In the genomic region with DNA sequence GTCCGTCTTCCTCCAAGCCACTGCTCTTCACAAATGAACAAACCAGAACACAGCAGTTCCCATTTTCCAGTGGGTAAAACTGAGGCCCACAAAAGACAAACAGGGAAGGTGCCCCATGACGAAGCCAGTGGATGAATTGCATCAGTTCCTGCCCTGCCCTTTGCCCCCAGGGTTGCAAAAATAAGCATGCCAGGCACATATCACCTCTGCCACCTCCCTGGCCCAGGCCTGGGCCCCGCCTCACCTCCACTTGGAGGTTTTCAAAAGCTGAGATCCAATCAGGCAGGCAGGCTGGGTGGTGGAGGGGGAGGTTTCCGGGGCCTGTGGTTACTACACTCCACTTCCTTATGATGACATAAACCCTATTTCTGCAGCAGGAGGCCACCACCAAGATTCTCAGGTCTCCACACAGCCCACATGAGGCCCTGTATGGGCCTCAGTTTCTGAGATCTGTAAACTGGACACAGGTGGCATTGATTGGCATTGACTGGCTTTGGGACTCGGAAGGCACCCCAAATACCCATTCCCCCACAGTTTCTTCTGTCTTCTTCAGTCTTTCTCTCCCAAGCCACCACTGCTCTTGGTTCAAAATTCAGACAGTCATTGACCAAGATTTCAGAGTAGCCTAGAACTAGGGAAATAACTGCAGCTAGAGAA, we compare ENCODE assay signal across 8 cellular contexts. TPM values are rescaled to one million over a fixed set of nuclear protein-coding genes. Genes with fewer than 3 reads are reported as not detected.
DNase-seq lines count a peak whose midpoint lies in the region; ATAC-seq and TF ChIP-seq lines count a peak whose summit lies in the region.

No MANE protein-coding gene starts in this region.

- TF ChIP-seq RAD21 in liver (IDR thresholded peaks at IDR 0.05), result no peak

- peak; percentile 85 for ATAC-seq in CD4-positive, CD25-positive, alpha-beta regulatory T cell (ENCODE audit: low read depth in 2 of 2)
- ATAC-seq in GM19467 (IDR thresholded peaks at IDR 0.05; ENCODE audit: unreplicated experiment) (peak; percentile 59), HG03571 (IDR thresholded peaks at IDR 0.05; ENCODE audit: unreplicated experiment) (peak; percentile 74)

- DNase-seq in CD4-positive, CD25-positive, alpha-beta regulatory T cell, result peak; percentile 81 to 98 (median 90)
- peak; percentile 84 for DNase-seq in T follicular helper cell (ENCODE audit: low read depth)
- peak; percentile 88 for DNase-seq in activated naive CD8-positive, alpha-beta T cell treated with anti-CD3 and anti-CD28 coated beads for 36 hours
- peak; percentile 69 to 75 for DNase-seq in stimulated activated CD8-positive, alpha-beta memory T cell treated with anti-CD3 and anti-CD28 coated beads, Interleukin-7, amount 100 ng/mL, for 1 hour (ENCODE audit: low read depth in 2 of 2)
- no peak for DNase-seq in cerebellar nuclear complex (lab: John Stamatoyannopoulos, UW)

- no peaks in the 10 kb centered on the region for H3K36me3 ChIP-seq in CD4-positive, CD25-positive, alpha-beta regulatory T cell (ENCODE audit: control insufficient read depth, insufficient read depth, low read length)
- H3K36me3 ChIP-seq in liver (ENCODE audit: control insufficient read depth in 4 of 4, insufficient read depth in 3 of 4, low read depth in 1 of 4, low read length in 3 of 4), result no peaks in the 10 kb centered on the region

- 55% methylated on average over 5 of the region's 5 CpGs for WGBS in liver

- peak overlapping the region; percentile 87 for H3K27ac ChIP-seq in CD4-positive, CD25-positive, alpha-beta regulatory T cell (ENCODE audit: insufficient read depth, low read length, poor library complexity, severe bottlenecking)
- H3K27ac ChIP-seq in liver (ENCODE audit: low read depth in 1 of 2, low read length in 2 of 2), result peak overlapping the region; percentile 39 to 58

- H3K27me3 Mint-ChIP-seq in CD4-positive, CD25-positive, alpha-beta regulatory T cell, result peaks cover 4% of the 10 kb centered on the region
- H3K27me3 Mint-ChIP-seq in activated naive CD8-positive, alpha-beta T cell treated with anti-CD3 and anti-CD28 coated beads for 36 hours, result no peaks in the 10 kb centered on the region

- no peaks in the 10 kb centered on the region for H3K9me3 Mint-ChIP-seq in CD4-positive, CD25-positive, alpha-beta regulatory T cell
- H3K9me3 Mint-ChIP-seq in activated naive CD8-positive, alpha-beta T cell treated with anti-CD3 and anti-CD28 coated beads for 36 hours, result no peaks in the 10 kb centered on the region

- H3K4me1 ChIP-seq in CD4-positive, CD25-positive, alpha-beta regulatory T cell (ENCODE audit: control insufficient read depth, insufficient read depth, low read length, poor library complexity, severe bottlenecking), result peaks cover 92% of the 10 kb centered on the region
- peaks cover 4 to 19% (median 10%) of the 10 kb centered on the region in 4 donors for H3K4me1 ChIP-seq in liver (ENCODE audit: control insufficient read depth in 4 of 4, insufficient read depth in 4 of 4, low read length in 3 of 4)

- H3K4me3 ChIP-seq in CD4-positive, CD25-positive, alpha-beta regulatory T cell (ENCODE audit: low read depth, low read length), result peak overlapping the region; percentile 62
- no peak overlapping the region for H3K4me3 ChIP-seq in liver (ENCODE audit: low read depth in 1 of 3, low read length in 3 of 3)

- peak overlapping the region; percentile 92 to 99 (median 99) for H3K27ac Mint-ChIP-seq in CD4-positive, CD25-positive, alpha-beta regulatory T cell
- peak overlapping the region; percentile 100 for H3K27ac Mint-ChIP-seq in activated naive CD8-positive, alpha-beta T cell treated with anti-CD3 and anti-CD28 coated beads for 36 hours

- peaks cover 10% of the 10 kb centered on the region for H3K36me3 Mint-ChIP-seq in CD4-positive, CD25-positive, alpha-beta regulatory T cell
- H3K36me3 Mint-ChIP-seq in activated naive CD8-positive, alpha-beta T cell treated with anti-CD3 and anti-CD28 coated beads for 36 hours, result peaks cover 25% of the 10 kb centered on the region

- peak overlapping the region; percentile 92 to 99 (median 98) for H3K4me3 Mint-ChIP-seq in CD4-positive, CD25-positive, alpha-beta regulatory T cell
- peak overlapping the region; percentile 98 for H3K4me3 Mint-ChIP-seq in activated naive CD8-positive, alpha-beta T cell treated with anti-CD3 and anti-CD28 coated beads for 36 hours

- peaks cover 14 to 90% (median 58%) of the 10 kb centered on the region in 4 donors for H3K4me1 Mint-ChIP-seq in CD4-positive, CD25-positive, alpha-beta regulatory T cell
- peaks cover 77% of the 10 kb centered on the region for H3K4me1 Mint-ChIP-seq in activated naive CD8-positive, alpha-beta T cell treated with anti-CD3 and anti-CD28 coated beads for 36 hours

- no peak for TF ChIP-seq CTCF in liver (IDR thresholded peaks at IDR 0.05; ENCODE audit: low read depth, low read length, missing input control)

- H3K27me3 ChIP-seq in CD4-positive, CD25-positive, alpha-beta regulatory T cell (ENCODE audit: control insufficient read depth, insufficient read depth, low read length), result no peaks in the 10 kb centered on the region
- no peaks in the 10 kb centered on the region for H3K27me3 ChIP-seq in liver (ENCODE audit: control insufficient read depth in 4 of 4, insufficient read depth in 4 of 4, low read length in 3 of 4)

- peak overlapping the region in 1 of 2 donors; percentile 29 for H3K9ac ChIP-seq in liver (ENCODE audit: low read depth in 1 of 2, low read length in 2 of 2)

- no peaks in the 10 kb centered on the region for H3K9me3 ChIP-seq in CD4-positive, CD25-positive, alpha-beta regulatory T cell (ENCODE audit: control insufficient read depth in 2 of 2, low read length in 2 of 2)
- no peaks in the 10 kb centered on the region for H3K9me3 ChIP-seq in liver (ENCODE audit: control insufficient read depth in 4 of 4, low read length in 3 of 4)

TF ChIP-seq in liver, 16 proteins besides CTCF, POLR2A, EP300 and RAD21 (continues in another document):
- TF ChIP-seq HNF4G (IDR thresholded peaks at IDR 0.05) (peak; percentile 85), FOXA1 (IDR thresholded peaks at IDR 0.05) (no peak), HNF4A (conservative IDR thresholded peaks at IDR 0.05) (peak; percentile 92 to 96), YY1 (IDR thresholded peaks at IDR 0.05) (peak; percentile 33), SP1 (IDR thresholded peaks at IDR 0.05) (peak; percentile 80), FOXA2 (IDR thresholded peaks at IDR 0.05) (no peak), TAF1 (conservative IDR thresholded peaks at IDR 0.05) (no peak), GABPA (IDR thresholded peaks at IDR 0.05 in 1 of 2, conservative IDR thresholded peaks at IDR 0.05 in 1 of 2) (peak in 1 of 2 donors; percentile 23), NR2F2 (IDR thresholded peaks at IDR 0.05) (peak; percentile 50), RXRA (IDR thresholded peaks at IDR 0.05) (peak; percentile 56 to 75), EGR1 (IDR thresholded peaks at IDR 0.05; ENCODE audit: low read depth in 2 of 2) (no peak)
- TF ChIP-seq, protein P1, sequence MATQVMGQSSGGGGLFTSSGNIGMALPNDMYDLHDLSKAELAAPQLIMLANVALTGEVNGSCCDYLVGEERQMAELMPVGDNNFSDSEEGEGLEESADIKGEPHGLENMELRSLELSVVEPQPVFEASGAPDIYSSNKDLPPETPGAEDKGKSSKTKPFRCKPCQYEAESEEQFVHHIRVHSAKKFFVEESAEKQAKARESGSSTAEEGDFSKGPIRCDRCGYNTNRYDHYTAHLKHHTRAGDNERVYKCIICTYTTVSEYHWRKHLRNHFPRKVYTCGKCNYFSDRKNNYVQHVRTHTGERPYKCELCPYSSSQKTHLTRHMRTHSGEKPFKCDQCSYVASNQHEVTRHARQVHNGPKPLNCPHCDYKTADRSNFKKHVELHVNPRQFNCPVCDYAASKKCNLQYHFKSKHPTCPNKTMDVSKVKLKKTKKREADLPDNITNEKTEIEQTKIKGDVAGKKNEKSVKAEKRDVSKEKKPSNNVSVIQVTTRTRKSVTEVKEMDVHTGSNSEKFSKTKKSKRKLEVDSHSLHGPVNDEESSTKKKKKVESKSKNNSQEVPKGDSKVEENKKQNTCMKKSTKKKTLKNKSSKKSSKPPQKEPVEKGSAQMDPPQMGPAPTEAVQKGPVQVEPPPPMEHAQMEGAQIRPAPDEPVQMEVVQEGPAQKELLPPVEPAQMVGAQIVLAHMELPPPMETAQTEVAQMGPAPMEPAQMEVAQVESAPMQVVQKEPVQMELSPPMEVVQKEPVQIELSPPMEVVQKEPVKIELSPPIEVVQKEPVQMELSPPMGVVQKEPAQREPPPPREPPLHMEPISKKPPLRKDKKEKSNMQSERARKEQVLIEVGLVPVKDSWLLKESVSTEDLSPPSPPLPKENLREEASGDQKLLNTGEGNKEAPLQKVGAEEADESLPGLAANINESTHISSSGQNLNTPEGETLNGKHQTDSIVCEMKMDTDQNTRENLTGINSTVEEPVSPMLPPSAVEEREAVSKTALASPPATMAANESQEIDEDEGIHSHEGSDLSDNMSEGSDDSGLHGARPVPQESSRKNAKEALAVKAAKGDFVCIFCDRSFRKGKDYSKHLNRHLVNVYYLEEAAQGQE (IDR thresholded peaks at IDR 0.05), result peak; percentile 40
- TF ChIP-seq, protein P2, sequence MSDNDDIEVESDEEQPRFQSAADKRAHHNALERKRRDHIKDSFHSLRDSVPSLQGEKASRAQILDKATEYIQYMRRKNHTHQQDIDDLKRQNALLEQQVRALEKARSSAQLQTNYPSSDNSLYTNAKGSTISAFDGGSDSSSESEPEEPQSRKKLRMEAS (IDR thresholded peaks at IDR 0.05), result peak; percentile 40
- TF ChIP-seq, protein P3, sequence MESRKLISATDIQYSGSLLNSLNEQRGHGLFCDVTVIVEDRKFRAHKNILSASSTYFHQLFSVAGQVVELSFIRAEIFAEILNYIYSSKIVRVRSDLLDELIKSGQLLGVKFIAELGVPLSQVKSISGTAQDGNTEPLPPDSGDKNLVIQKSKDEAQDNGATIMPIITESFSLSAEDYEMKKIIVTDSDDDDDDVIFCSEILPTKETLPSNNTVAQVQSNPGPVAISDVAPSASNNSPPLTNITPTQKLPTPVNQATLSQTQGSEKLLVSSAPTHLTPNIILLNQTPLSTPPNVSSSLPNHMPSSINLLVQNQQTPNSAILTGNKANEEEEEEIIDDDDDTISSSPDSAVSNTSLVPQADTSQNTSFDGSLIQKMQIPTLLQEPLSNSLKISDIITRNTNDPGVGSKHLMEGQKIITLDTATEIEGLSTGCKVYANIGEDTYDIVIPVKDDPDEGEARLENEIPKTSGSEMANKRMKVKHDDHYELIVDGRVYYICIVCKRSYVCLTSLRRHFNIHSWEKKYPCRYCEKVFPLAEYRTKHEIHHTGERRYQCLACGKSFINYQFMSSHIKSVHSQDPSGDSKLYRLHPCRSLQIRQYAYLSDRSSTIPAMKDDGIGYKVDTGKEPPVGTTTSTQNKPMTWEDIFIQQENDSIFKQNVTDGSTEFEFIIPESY (IDR thresholded peaks at IDR 0.05), result no peak

RNA-seq across cellular contexts. Expression of a gene that starts 4.1 kb away (rescaled TPM):
- 96.9 TPM for total RNA-seq in CD4-positive, CD25-positive, alpha-beta regulatory T cell
- 1 to 10 TPM; 2.3 to 3.5 (median 3.0) TPM for polyA plus RNA-seq in CD4-positive, CD25-positive, alpha-beta regulatory T cell
- 10 to 100 TPM; 55.7 to 56.2 TPM for total RNA-seq in activated naive CD8-positive, alpha-beta T cell treated with anti-CD3 and anti-CD28 coated beads for 36 hours
- 1 to 10 TPM; 1.6 to 1.9 TPM for total RNA-seq in liver
- polyA plus RNA-seq in liver, result under 1 TPM; 0.42 to 0.45 TPM

Comparison
In these comparisons a context has a peak if more than half of its experiments do, and no peak if none do; other contexts are left out.
1. DNase-seq: peak in CD4-positive, CD25-positive, alpha-beta regulatory T cell (3 of 3), T follicular helper cell (single experiment), activated naive CD8-positive, alpha-beta T cell treated with anti-CD3 and anti-CD28 coated beads for 36 hours (single experiment) and stimulated activated CD8-positive, alpha-beta memory T cell treated with anti-CD3 and anti-CD28 coated beads, Interleukin-7, amount 100 ng/mL, for 1 hour (2 of 2); none in cerebellar nuclear complex (0 of 2).
2. RNA of a gene that starts 4.1 kb away (total RNA-seq): 96.9 TPM in CD4-positive, CD25-positive, alpha-beta regulatory T cell (single experiment) and 55.7 to 56.2 TPM in activated naive CD8-positive, alpha-beta T cell treated with anti-CD3 and anti-CD28 coated beads for 36 hours; 1.6 to 1.9 TPM in liver; every median in the first group is over 10 times any median in the second.
3. Peak in every context shown above with its lines, with median percentiles within 50 percentile points of each other: ATAC-seq.